ENCODE assay signal across 8 cellular contexts in the genomic region with DNA sequence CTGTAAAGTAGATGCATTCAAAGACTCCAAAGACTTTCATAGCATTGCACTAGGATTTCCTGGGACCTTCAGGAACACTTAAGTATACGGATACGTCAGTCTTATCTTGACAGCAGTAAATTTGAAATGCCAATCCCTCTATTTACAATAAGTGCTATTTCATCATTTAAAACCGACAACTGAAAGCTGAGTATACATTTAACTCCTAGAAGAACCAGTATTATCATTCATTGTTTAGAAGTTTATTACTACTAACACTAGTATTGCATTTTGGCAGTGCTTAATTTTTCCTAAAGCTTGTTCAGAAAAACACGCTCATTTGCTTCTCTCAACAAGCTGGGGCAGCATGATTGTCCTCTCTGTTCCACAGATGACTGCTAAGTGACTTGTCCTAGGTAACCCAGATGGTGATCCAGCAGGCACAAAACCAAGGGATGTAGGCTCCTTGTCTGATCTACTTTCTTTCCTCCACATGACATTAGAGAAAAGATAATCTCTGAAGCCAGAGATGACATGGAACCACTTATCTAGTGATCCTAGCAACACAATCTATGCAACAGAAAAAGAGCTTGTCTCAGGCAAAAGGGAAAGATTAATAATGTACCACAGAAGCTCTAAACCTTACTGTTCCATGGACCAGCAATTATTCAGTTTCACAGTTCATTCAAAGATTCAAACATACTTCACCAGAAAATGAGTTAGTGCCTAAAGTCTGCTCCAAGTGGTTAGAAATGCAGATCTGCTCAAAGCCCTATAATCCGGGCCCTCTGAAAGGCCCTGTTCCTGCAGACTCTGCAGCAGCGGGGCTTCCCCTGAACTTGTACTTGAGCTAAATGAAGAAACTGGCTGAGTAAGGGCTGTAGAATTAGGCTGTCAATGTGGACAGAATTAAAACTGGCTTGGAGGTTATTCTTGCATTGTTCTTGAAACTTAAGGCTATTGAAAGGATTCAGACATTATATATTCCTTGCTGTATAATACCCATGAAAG. TPM values are rescaled to one million over a fixed set of nuclear protein-coding genes. Genes with fewer than 3 reads are reported as not detected.
DNase-seq lines count a peak whose midpoint lies in the region; ATAC-seq, FAIRE-seq and TF ChIP-seq lines count a peak whose summit lies in the region.

No MANE protein-coding gene starts in this region.

- H3K36me3 ChIP-seq in astrocyte (ENCODE audit: insufficient read depth, low read length) (peaks cover 6% of the 10 kb centered on the region), mesendoderm (ENCODE audit: control insufficient read depth, insufficient read depth, low read length) (no peaks in the 10 kb centered on the region), upper lobe of right lung (no peaks in the 10 kb centered on the region)

- H3K4me3 Mint-ChIP-seq in IgD-negative memory B cell = peak overlapping the region; percentile 67 to 94 (median 84)
- peak overlapping the region; percentile 88 for H3K4me3 Mint-ChIP-seq in astrocyte (ENCODE audit: unreplicated experiment)
- no peak overlapping the region for H3K4me3 Mint-ChIP-seq in endothelial cell (ENCODE audit: unreplicated experiment)

- intact Hi-C loops in upper lobe of right lung (cut with DNase I) = no loop called here

- H3K36me3 Mint-ChIP-seq in IgD-negative memory B cell = peaks cover 1% of the 10 kb centered on the region
- H3K36me3 Mint-ChIP-seq in astrocyte (ENCODE audit: low read depth, unreplicated experiment) = peaks cover 10% of the 10 kb centered on the region
- no peaks in the 10 kb centered on the region for H3K36me3 Mint-ChIP-seq in endothelial cell (ENCODE audit: low read depth, unreplicated experiment)

- peaks cover 48% of the 10 kb centered on the region for H3K4me1 ChIP-seq in astrocyte (ENCODE audit: insufficient read depth, low read length)
- peaks cover 4% of the 10 kb centered on the region for H3K4me1 ChIP-seq in mesendoderm (ENCODE audit: control insufficient read depth, low read depth, low read length)
- peaks cover 71% of the 10 kb centered on the region for H3K4me1 ChIP-seq in upper lobe of right lung

- peak overlapping the region; percentile 80 for H2BK15ac ChIP-seq in mesendoderm (replicated peaks; ENCODE audit: low read depth)

- no peak overlapping the region for H2BK5ac ChIP-seq in mesendoderm (ENCODE audit: low read length)

- WGBS in mesendoderm (ENCODE audit: extremely low coverage, insufficient coverage, low lambda C conversion rate) = no CpG with 5 or more reads among the region's 6 CpGs

- peak overlapping the region; percentile 63 for H3K4me3 ChIP-seq in AG10803 (ENCODE audit: low read length)
- peak overlapping the region; percentile 18 for H3K4me3 ChIP-seq in astrocyte (ENCODE audit: insufficient read depth, low read depth, low read length)
- no peak overlapping the region for H3K4me3 ChIP-seq in mesendoderm (ENCODE audit: low read length)
- H3K4me3 ChIP-seq in upper lobe of right lung = peak overlapping the region; percentile 80

- H3K9me3 Mint-ChIP-seq in IgD-negative memory B cell (no peaks in the 10 kb centered on the region), astrocyte (ENCODE audit: unreplicated experiment) (no peaks in the 10 kb centered on the region), endothelial cell (ENCODE audit: unreplicated experiment) (no peaks in the 10 kb centered on the region)

- no peaks in the 10 kb centered on the region for H3K9me3 ChIP-seq in astrocyte (ENCODE audit: insufficient read depth, low read depth, low read length)
- no peaks in the 10 kb centered on the region for H3K9me3 ChIP-seq in upper lobe of right lung

- peak overlapping the region; percentile 99 for H3K9ac ChIP-seq in astrocyte (ENCODE audit: low read length)
- H3K9ac ChIP-seq in mesendoderm (ENCODE audit: low read length) = no peak overlapping the region

- H3K27me3 ChIP-seq in astrocyte (ENCODE audit: insufficient read depth, low read length) = no peaks in the 10 kb centered on the region
- H3K27me3 ChIP-seq in mesendoderm (ENCODE audit: insufficient read depth, low read length, poor library complexity) = no peaks in the 10 kb centered on the region
- no peaks in the 10 kb centered on the region for H3K27me3 ChIP-seq in upper lobe of right lung

- TF ChIP-seq CTCF in AG10803 (conservative IDR thresholded peaks at IDR 0.05; ENCODE audit: low read length) (no peak), astrocyte (IDR thresholded peaks at IDR 0.05; ENCODE audit: insufficient read depth, low read depth, low read length) (no peak), upper lobe of right lung (IDR thresholded peaks at IDR 0.05) (no peak), endothelial cell (IDR thresholded peaks at IDR 0.05; ENCODE audit: unreplicated experiment) (no peak)

- peaks cover 99% of the 10 kb centered on the region for H3K79me2 ChIP-seq in astrocyte (ENCODE audit: insufficient read depth, low read length)
- no peaks in the 10 kb centered on the region for H3K79me2 ChIP-seq in mesendoderm (ENCODE audit: control insufficient read depth, insufficient read depth, low read length)

- no peak overlapping the region for H4K5ac ChIP-seq in mesendoderm (ENCODE audit: low read length)

- H3K27ac Mint-ChIP-seq in IgD-negative memory B cell (peak overlapping the region in 2 of 3 donors; percentile 42 to 88), astrocyte (ENCODE audit: unreplicated experiment) (peak overlapping the region; percentile 67), endothelial cell (ENCODE audit: unreplicated experiment) (no peak overlapping the region)

- H3K4ac ChIP-seq in mesendoderm (ENCODE audit: low read depth, low read length) = no peak overlapping the region

- no peaks in the 10 kb centered on the region for H3K79me1 ChIP-seq in mesendoderm (ENCODE audit: low read length)

- no peak overlapping the region for H2AFZ ChIP-seq in astrocyte (ENCODE audit: low read depth, low read length)

- H4K20me1 ChIP-seq in astrocyte (ENCODE audit: insufficient read depth, low read length) = peaks cover 12% of the 10 kb centered on the region

- ATAC-seq in GM19463 (IDR thresholded peaks at IDR 0.05; ENCODE audit: unreplicated experiment) (peak; percentile 33), upper lobe of right lung (peak; percentile 14)

- H3K18ac ChIP-seq in mesendoderm (ENCODE audit: low read length) = no peak overlapping the region

- H3K27me3 Mint-ChIP-seq in IgD-negative memory B cell (peaks cover 2% of the 10 kb centered on the region), astrocyte (ENCODE audit: low read depth, unreplicated experiment) (no peaks in the 10 kb centered on the region), endothelial cell (ENCODE audit: unreplicated experiment) (no peaks in the 10 kb centered on the region)

- no peak overlapping the region for H3K23ac ChIP-seq in mesendoderm (ENCODE audit: low read length)

- H2AK5ac ChIP-seq in mesendoderm (ENCODE audit: low read length) = no peak overlapping the region

- H3K4me2 ChIP-seq in astrocyte (ENCODE audit: low read length) (peak overlapping the region; percentile 92), mesendoderm (ENCODE audit: low read length) (no peak overlapping the region)

- H3K56ac ChIP-seq in mesendoderm (ENCODE audit: low read length) = no peak overlapping the region

- FAIRE-seq in astrocyte (lab: Jason Lieb, UNC) = no peak

- peak overlapping the region; percentile 92 for H3K27ac ChIP-seq in astrocyte (ENCODE audit: low read depth, low read length)
- H3K27ac ChIP-seq in mesendoderm (ENCODE audit: low read depth, low read length) = no peak overlapping the region
- peak overlapping the region; percentile 80 for H3K27ac ChIP-seq in upper lobe of right lung

- H3K4me1 Mint-ChIP-seq in IgD-negative memory B cell (peaks cover 36 to 62% (median 50%) of the 10 kb centered on the region in 3 donors), astrocyte (ENCODE audit: low read depth, unreplicated experiment) (peaks cover 51% of the 10 kb centered on the region), endothelial cell (ENCODE audit: unreplicated experiment) (peaks cover 17% of the 10 kb centered on the region)

- DNase-seq in AG10803 (ENCODE audit: low read depth) (peak; percentile 54), astrocyte (ENCODE audit: low read depth) (no peak), mesendoderm (no peak), upper lobe of right lung (no peak), endothelial cell (ENCODE audit: low spot score) (no peak), GM19238 (ENCODE audit: insufficient read length, low spot score) (no peak)

- no peak overlapping the region for H2BK120ac ChIP-seq in mesendoderm (ENCODE audit: low read depth, low read length)

- no peak overlapping the region for H4K8ac ChIP-seq in mesendoderm (ENCODE audit: low read depth, low read length)

RNA-seq across cellular contexts. Expression of a gene that starts 5.2 kb away (rescaled TPM):
- polyA plus RNA-seq in IgD-negative memory B cell = 9.3 TPM
- 27.1 and 27.4 TPM in 2 replicates for total RNA-seq in astrocyte
- 2.9 TPM for polyA plus RNA-seq in mesendoderm (2013, experiment 1 of 2)
- 3.1 TPM for polyA plus RNA-seq in mesendoderm (2013, experiment 2 of 2)
- 27.5 TPM for total RNA-seq in upper lobe of right lung
- 6.2 TPM for total RNA-seq in endothelial cell (ENCODE audit: unreplicated experiment)

RNA-seq across cellular contexts. Expression of a gene that starts 51.9 kb away (rescaled TPM):
- 24.0 TPM for polyA plus RNA-seq in IgD-negative memory B cell
- total RNA-seq in astrocyte = 23.4 and 26.2 TPM in 2 replicates
- polyA plus RNA-seq in mesendoderm (2013, experiment 1 of 2) = 24.0 TPM
- 23.1 TPM for polyA plus RNA-seq in mesendoderm (2013, experiment 2 of 2)
- total RNA-seq in upper lobe of right lung = 28.4 TPM
- 34.1 TPM for total RNA-seq in endothelial cell (ENCODE audit: unreplicated experiment)

RNA-seq across cellular contexts. Expression of a gene that starts 52.0 kb away (rescaled TPM):
- 2.7 TPM for polyA plus RNA-seq in IgD-negative memory B cell
- total RNA-seq in astrocyte = 13.4 and 13.9 TPM in 2 replicates
- 3.3 TPM for polyA plus RNA-seq in mesendoderm (2013, experiment 1 of 2)
- polyA plus RNA-seq in mesendoderm (2013, experiment 2 of 2) = 3.2 TPM
- 9.8 TPM for total RNA-seq in upper lobe of right lung
- total RNA-seq in endothelial cell (ENCODE audit: unreplicated experiment) = 7.2 TPM
